Comparison of ENCODE assay signal across 8 cellular contexts in the genomic region with DNA sequence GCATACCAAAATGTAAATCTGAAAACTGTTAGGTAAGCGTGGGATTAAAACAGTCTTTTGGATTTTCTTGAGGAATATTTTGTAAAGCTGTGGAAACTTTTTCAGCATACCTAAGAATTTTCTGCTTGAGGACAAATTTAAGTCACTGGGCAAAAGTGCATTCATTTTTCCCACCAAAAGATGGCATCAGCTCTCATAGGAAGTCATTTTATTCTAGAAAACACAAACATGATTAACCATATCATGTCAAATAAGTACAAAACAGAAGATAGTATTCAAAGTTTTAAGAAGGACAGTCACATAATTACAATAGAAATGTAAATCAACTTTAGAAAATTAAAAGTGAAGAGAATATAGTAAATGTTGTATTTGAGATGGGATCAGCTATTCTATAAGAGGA.
DNase-seq lines count a peak whose midpoint lies in the region; ATAC-seq, FAIRE-seq and TF ChIP-seq lines count a peak whose summit lies in the region.

No MANE protein-coding gene starts in this region.

- H4K20me1 ChIP-seq in astrocyte (ENCODE audit: insufficient read depth, low read length), result no peaks in the 10 kb centered on the region

- H3K4me1 ChIP-seq in astrocyte (ENCODE audit: insufficient read depth, low read length) (no peaks in the 10 kb centered on the region), stomach (peaks cover 0 to 9% (median 0%) of the 10 kb centered on the region in 4 donors)

- peak; percentile 17 for DNase-seq in HuH-7 (ENCODE audit: low spot score)
- DNase-seq in astrocyte (ENCODE audit: low read depth), result no peak
- peak; percentile 20 for DNase-seq in left kidney (ENCODE audit: low read depth, low spot score)
- DNase-seq in DMS153 (lab: John Stamatoyannopoulos, UW), result no peak
- DNase-seq in stomach, result no peak

- H3K36me3 ChIP-seq in astrocyte (ENCODE audit: insufficient read depth, low read length), result no peaks in the 10 kb centered on the region
- peaks cover 0 to 37% (median 30%) of the 10 kb centered on the region in 4 donors for H3K36me3 ChIP-seq in stomach

- no peak overlapping the region for H3K9ac ChIP-seq in astrocyte (ENCODE audit: low read length)

- H2AFZ ChIP-seq in astrocyte (ENCODE audit: low read depth, low read length), result no peak overlapping the region

- no peak overlapping the region for H3K27ac Mint-ChIP-seq in astrocyte (ENCODE audit: unreplicated experiment)

- no peaks in the 10 kb centered on the region for H3K79me2 ChIP-seq in astrocyte (ENCODE audit: insufficient read depth, low read length)

- H3K9me3 ChIP-seq in astrocyte (ENCODE audit: insufficient read depth, low read depth, low read length), result no peaks in the 10 kb centered on the region
- H3K9me3 ChIP-seq in stomach, result no peaks in the 10 kb centered on the region

- no peak for TF ChIP-seq POLR2A in stomach (IDR thresholded peaks at IDR 0.05)

- no peaks in the 10 kb centered on the region for H3K27me3 Mint-ChIP-seq in astrocyte (ENCODE audit: low read depth, unreplicated experiment)

- H3K9me3 Mint-ChIP-seq in astrocyte (ENCODE audit: unreplicated experiment), result no peaks in the 10 kb centered on the region

- no peaks in the 10 kb centered on the region for H3K27me3 ChIP-seq in astrocyte (ENCODE audit: insufficient read depth, low read length)
- H3K27me3 ChIP-seq in stomach, result no peaks in the 10 kb centered on the region

- H3K27ac ChIP-seq in C4-2B (no peak overlapping the region), astrocyte (ENCODE audit: low read depth, low read length) (no peak overlapping the region), stomach (no peak overlapping the region)

- WGBS in stomach, 5 donors, result 85 to 97% (median 91%) methylated on average over 1 of the region's 1 CpG

- FAIRE-seq in astrocyte (lab: Jason Lieb, UNC), result peak; percentile 34

- no peak for TF ChIP-seq EP300 in stomach (IDR thresholded peaks at IDR 0.05)

- intact Hi-C loops in stomach (cut with DNase I; ENCODE audit: low total_unique reads), result no loop called here

- H3K4me3 ChIP-seq in astrocyte (ENCODE audit: insufficient read depth, low read depth, low read length), result no peak overlapping the region
- H3K4me3 ChIP-seq in stomach, result no peak overlapping the region

- H3K36me3 Mint-ChIP-seq in astrocyte (ENCODE audit: low read depth, unreplicated experiment), result no peaks in the 10 kb centered on the region

- TF ChIP-seq CTCF in C4-2B (conservative IDR thresholded peaks at IDR 0.05), result peak; percentile 76
- peak; percentile 17 for TF ChIP-seq CTCF in astrocyte (IDR thresholded peaks at IDR 0.05; ENCODE audit: insufficient read depth, low read depth, low read length)
- no peak for TF ChIP-seq CTCF in stomach (IDR thresholded peaks at IDR 0.05)

- H3K4me2 ChIP-seq in astrocyte (ENCODE audit: low read length), result no peak overlapping the region

- H3K4me1 Mint-ChIP-seq in astrocyte (ENCODE audit: low read depth, unreplicated experiment), result no peaks in the 10 kb centered on the region

- no peak overlapping the region for H3K4me3 Mint-ChIP-seq in astrocyte (ENCODE audit: unreplicated experiment)

- ATAC-seq in HG03108 (IDR thresholded peaks at IDR 0.05; ENCODE audit: unreplicated experiment), result no peak
- ATAC-seq in GM21576 (IDR thresholded peaks at IDR 0.05; ENCODE audit: unreplicated experiment), result no peak

Comparison
In these comparisons a context has a peak if more than half of its experiments do, and no peak if none do; other contexts are left out.
1. CTCF ChIP-seq: peak in C4-2B (single experiment) and astrocyte (single experiment); none in stomach (0 of 7).
2. DNase-seq: peak in HuH-7 (single experiment) and left kidney (single experiment); none in astrocyte (single experiment), DMS153 (single experiment) and stomach (single experiment).